Comparison of ENCODE assay signal across 9 cellular contexts in the genomic region with DNA sequence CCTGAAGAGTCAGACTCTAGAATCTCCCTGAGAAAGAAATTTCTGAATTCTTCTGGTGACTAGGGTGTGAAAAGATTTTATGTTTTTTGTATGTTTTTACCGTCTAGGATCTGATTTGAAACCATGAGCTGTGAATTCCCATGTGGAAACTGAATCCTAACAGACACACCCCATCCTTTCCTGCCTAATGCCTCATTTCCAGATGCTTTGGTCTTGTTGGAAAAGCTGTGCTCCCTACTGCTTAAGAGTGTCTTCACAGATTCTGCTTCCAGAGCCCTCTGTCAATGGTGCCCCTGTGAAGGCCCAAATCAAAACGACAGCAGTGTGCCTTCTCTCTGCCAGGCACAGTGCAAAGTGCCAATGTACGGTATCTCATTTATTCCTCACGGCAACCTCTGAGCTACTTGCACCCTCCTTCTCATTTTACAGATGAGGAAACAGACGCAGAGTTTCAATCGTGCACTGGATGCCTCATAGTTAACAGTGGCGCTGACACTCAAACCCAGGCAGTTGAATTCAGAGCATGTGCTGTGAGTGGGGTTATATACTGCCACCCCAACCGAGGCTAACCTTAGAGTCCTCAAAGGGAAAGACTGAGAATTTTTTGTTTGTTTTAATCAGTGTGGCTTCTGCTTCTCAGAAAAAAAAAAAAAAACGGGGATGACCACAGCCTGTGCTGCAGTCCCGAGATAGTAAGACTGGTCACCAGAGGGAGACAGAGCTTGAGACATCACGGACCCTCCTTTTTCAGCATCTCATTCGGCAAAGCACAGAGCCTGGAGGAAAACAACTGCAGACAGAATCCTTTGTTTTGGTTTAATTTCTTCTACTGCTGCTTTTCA.
DNase-seq lines count a peak whose midpoint lies in the region; TF ChIP-seq lines count a peak whose summit lies in the region.
"Had no signal": no experiment of that assay in that cellular context is flagged by ENCODE, and none has a peak within 500 bp of the region (broad histone marks: within the 10 kb centered on the region; RNA-seq: fewer than 3 reads in every experiment).

No MANE protein-coding gene starts in this region.

- H3K27ac Mint-ChIP-seq in endothelial cell (ENCODE audit: unreplicated experiment) = no peak overlapping the region
- H3K27ac Mint-ChIP-seq: memory B cell had no signal

- TF ChIP-seq EP300 in stomach (IDR thresholded peaks at IDR 0.05) = no peak

- H3K9me2 ChIP-seq in GM23248 (ENCODE audit: insufficient read depth) = no peaks in the 10 kb centered on the region

- intact Hi-C loops in stomach (cut with DNase I; ENCODE audit: low total_unique reads) = no loop called here

- H3K4me3 ChIP-seq in GM23248 = peak overlapping the region; percentile 59
- no peak overlapping the region for H3K4me3 ChIP-seq in NT2/D1 (ENCODE audit: insufficient read length, low read depth)
- H3K4me3 ChIP-seq in stomach = no peak overlapping the region

- H3K27me3 Mint-ChIP-seq in endothelial cell (ENCODE audit: unreplicated experiment) = no peaks in the 10 kb centered on the region
- H3K27me3 Mint-ChIP-seq: memory B cell had no signal

- TF ChIP-seq POLR2A in stomach (IDR thresholded peaks at IDR 0.05) = no peak

- peak overlapping the region; percentile 85 for H2AFZ ChIP-seq in GM23248

- no peaks in the 10 kb centered on the region for H3K36me3 Mint-ChIP-seq in endothelial cell (ENCODE audit: low read depth, unreplicated experiment)
- H3K36me3 Mint-ChIP-seq: memory B cell had no signal

- peak; percentile 38 for TF ChIP-seq CTCF in endothelial cell (IDR thresholded peaks at IDR 0.05; ENCODE audit: unreplicated experiment)
- peak in 1 of 7 experiments; percentile 19 for TF ChIP-seq CTCF in stomach (IDR thresholded peaks at IDR 0.05)

- no peak overlapping the region for H3K4me3 Mint-ChIP-seq in endothelial cell (ENCODE audit: unreplicated experiment)
- H3K4me3 Mint-ChIP-seq: memory B cell had no signal

- no peaks in the 10 kb centered on the region for H3K9me3 Mint-ChIP-seq in endothelial cell (ENCODE audit: unreplicated experiment)
- H3K9me3 Mint-ChIP-seq: memory B cell had no signal

- H3K27ac ChIP-seq in GM23248 = no peak overlapping the region
- peak overlapping the region in 1 of 5 donors; percentile 2 for H3K27ac ChIP-seq in stomach

- H3F3A ChIP-seq in GM23248 (ENCODE audit: insufficient read depth) = no peaks in the 10 kb centered on the region

- peaks cover 7% of the 10 kb centered on the region for H3K4me1 Mint-ChIP-seq in endothelial cell (ENCODE audit: unreplicated experiment)
- H3K4me1 Mint-ChIP-seq: memory B cell had no signal

- no peaks in the 10 kb centered on the region for H4K20me1 ChIP-seq in GM23248 (ENCODE audit: insufficient read depth)

- H3K9ac ChIP-seq in GM23248 (peak overlapping the region; percentile 50), NT2/D1 (ENCODE audit: insufficient read length, low read depth) (no peak overlapping the region)

- H3K9me3 ChIP-seq in GM23248 (ENCODE audit: low read depth) = no peaks in the 10 kb centered on the region
- H3K9me3 ChIP-seq in NT2/D1 (ENCODE audit: insufficient read depth, low read length) = no peaks in the 10 kb centered on the region
- no peaks in the 10 kb centered on the region for H3K9me3 ChIP-seq in stomach

- H3K79me2 ChIP-seq in GM23248 (ENCODE audit: insufficient read depth) = no peaks in the 10 kb centered on the region

- H3K4me1 ChIP-seq in GM23248 (ENCODE audit: insufficient read depth) (peaks cover 11% of the 10 kb centered on the region; the same call in 1 of the 2 replicates), NT2/D1 (ENCODE audit: insufficient read depth, insufficient read length) (no peaks in the 10 kb centered on the region), stomach (no peaks in the 10 kb centered on the region)

- peak overlapping the region; percentile 78 for H3K4me2 ChIP-seq in GM23248 (ENCODE audit: unreplicated experiment)

- H3K36me3 ChIP-seq in GM23248 (ENCODE audit: low read depth) (no peaks in the 10 kb centered on the region), NT2/D1 (ENCODE audit: insufficient read depth, insufficient read length, low read length) (no peaks in the 10 kb centered on the region), stomach (no peaks in the 10 kb centered on the region)

- in situ Hi-C loops in GM23248 (cut with MboI) = loop anchor here (10.0 kb wide), 1 partner anchor 664 kb away; no protein-coding TSS in a partner anchor

- WGBS in GM23248 (ENCODE audit: low coverage in 1 of 2, low lambda C conversion rate in 2 of 2, missing lambda C conversion rate in 2 of 2), 2 experiments = 7% methylated on average over 12 of the region's 12 CpGs
- 50 to 65% (median 58%) methylated on average over 12 of the region's 12 CpGs for whole genome bisulfite sequencing in stomach, 5 donors

- DNase-seq in CD1c-positive myeloid dendritic cell (ENCODE audit: extremely low spot score) (peak; percentile 7), GM23248 (peak; percentile 81), NT2/D1 (ENCODE audit: low read depth, low spot score) (peak; percentile 55), endothelial cell (ENCODE audit: low spot score) (peak; percentile 56), mucosa of gallbladder (ENCODE audit: low spot score) (peak; percentile 36), NCI-H1048 (lab: John Stamatoyannopoulos, UW) (no peak), stomach (no peak)
- no peak for DNase-seq in activated naive CD4-positive, alpha-beta T cell treated with anti-CD3 and anti-CD28 coated beads, Interleukin-2, amount 50 U/mL, for 16 hours

- H3K27me3 ChIP-seq in GM23248 (replicated peaks; ENCODE audit: insufficient read depth) = no peaks in the 10 kb centered on the region
- no peaks in the 10 kb centered on the region for H3K27me3 ChIP-seq in NT2/D1 (ENCODE audit: insufficient read depth, insufficient read length)
- H3K27me3 ChIP-seq in stomach = no peaks in the 10 kb centered on the region

Comparison
In these comparisons a context has a peak if more than half of its experiments do, and no peak if none do; other contexts are left out.
1. DNase-seq: peak in CD1c-positive myeloid dendritic cell (single experiment), GM23248 (single experiment), NT2/D1 (single experiment), endothelial cell (single experiment) and mucosa of gallbladder (single experiment); none in NCI-H1048 (single experiment), activated naive CD4-positive, alpha-beta T cell treated with anti-CD3 and anti-CD28 coated beads, Interleukin-2, amount 50 U/mL, for 16 hours (single experiment) and stomach (single experiment).